In genomic region chr1:243950166-243950565, GRCh38 we compare ENCODE assay signal across 11 cellular contexts.
DNase-seq lines count a peak whose midpoint lies in the region; ATAC-seq and TF ChIP-seq lines count a peak whose summit lies in the region.
"Had no signal": no experiment of that assay in that cellular context is flagged by ENCODE, and none has a peak within 500 bp of the region (broad histone marks: within the 10 kb centered on the region; RNA-seq: fewer than 3 reads in every experiment).

No MANE protein-coding gene starts in this region.

- POLR2A ChIA-PET in MCF 10A (lab: Yijun Ruan, JAX), result interaction anchor here (1.3 kb wide), 1 partner anchor 9 kb away, joined by 3 read pairs; no protein-coding TSS in a partner anchor

- CTCF ChIA-PET in MCF 10A (lab: Yijun Ruan, JAX), result no interaction called here

- H3K9me3 Mint-ChIP-seq in MCF 10A (ENCODE audit: unreplicated experiment), result no peaks in the 10 kb centered on the region
- H3K9me3 Mint-ChIP-seq in activated T-cell treated with anti-CD3 and anti-CD28 coated beads, Interleukin-2, amount 50 U/mL, for 72 hours, result no peaks in the 10 kb centered on the region
- H3K9me3 Mint-ChIP-seq: nephron had no signal

- no peak overlapping the region for H3K27ac Mint-ChIP-seq in MCF 10A (ENCODE audit: low read depth, unreplicated experiment)
- no peak overlapping the region for H3K27ac Mint-ChIP-seq in activated T-cell treated with anti-CD3 and anti-CD28 coated beads, Interleukin-2, amount 50 U/mL, for 72 hours
- H3K27ac Mint-ChIP-seq: nephron had no signal

- H3K4me3 ChIP-seq in kidney epithelial cell (ENCODE audit: low read depth, low read length), result no peak overlapping the region

- no peaks in the 10 kb centered on the region for H3K4me1 Mint-ChIP-seq in MCF 10A (ENCODE audit: insufficient read depth, unreplicated experiment)
- H3K4me1 Mint-ChIP-seq in activated T-cell treated with anti-CD3 and anti-CD28 coated beads, Interleukin-2, amount 50 U/mL, for 72 hours (ENCODE audit: low read depth), result no peaks in the 10 kb centered on the region
- H3K4me1 Mint-ChIP-seq: nephron had no signal

- H3K27me3 Mint-ChIP-seq in MCF 10A (ENCODE audit: insufficient read depth, unreplicated experiment), result no peaks in the 10 kb centered on the region
- no peaks in the 10 kb centered on the region for H3K27me3 Mint-ChIP-seq in activated T-cell treated with anti-CD3 and anti-CD28 coated beads, Interleukin-2, amount 50 U/mL, for 72 hours (ENCODE audit: low read depth)

- no peaks in the 10 kb centered on the region for H3K27me3 ChIP-seq in kidney epithelial cell (ENCODE audit: control insufficient read depth, insufficient read depth, low read length)

- no peaks in the 10 kb centered on the region for H3K36me3 ChIP-seq in kidney epithelial cell (ENCODE audit: control insufficient read depth, insufficient read depth, low read length)

- DNase-seq in AG09319 (ENCODE audit: extremely low read depth, low read depth) (peak; percentile 28), LHCN-M2 (ENCODE audit: low read depth) (peak; percentile 84), MCF 10A (ENCODE audit: unreplicated experiment) (peak; percentile 96), kidney epithelial cell (ENCODE audit: low read depth) (peak; percentile 62), anterior cingulate cortex (lab: John Stamatoyannopoulos, UW) (no peak), NCI-H1417 treated with DMSO at 0.1 percent for 48 hours (lab: John Stamatoyannopoulos, UW) (no peak)
- no peak for DNase-seq in activated T-cell treated with anti-CD3 and anti-CD28 coated beads, Interleukin-2, amount 50 U/mL, for 72 hours
- DNase-seq: Karpas-422 had no signal

- intact Hi-C loops in MCF 10A (cut with micrococcal nuclease), result loop anchor here (5.0 to 10.0 kb wide), 2 partner anchors 205 to 243 kb away; no protein-coding TSS in a partner anchor

- no TSS peak for BruUV-seq in MCF 10A (replicated peaks; lab: Mats Ljungman, UMichigan)

- no peak for ATAC-seq in GM19324 (IDR thresholded peaks at IDR 0.05; ENCODE audit: low FRiP score, unreplicated experiment)
- ATAC-seq in activated T-cell treated with anti-CD3 and anti-CD28 coated beads, Interleukin-2, amount 50 U/mL, for 72 hours (replicated peaks in 1 of 2), result no peak
- ATAC-seq: Panc1 had no signal

- H3K36me3 Mint-ChIP-seq in MCF 10A (ENCODE audit: insufficient read depth, unreplicated experiment), result no peaks in the 10 kb centered on the region
- no peaks in the 10 kb centered on the region for H3K36me3 Mint-ChIP-seq in activated T-cell treated with anti-CD3 and anti-CD28 coated beads, Interleukin-2, amount 50 U/mL, for 72 hours (ENCODE audit: insufficient read depth in 2 of 2)

- H3K4me3 Mint-ChIP-seq in MCF 10A (ENCODE audit: unreplicated experiment), result no peak overlapping the region
- no peak overlapping the region for H3K4me3 Mint-ChIP-seq in activated T-cell treated with anti-CD3 and anti-CD28 coated beads, Interleukin-2, amount 50 U/mL, for 72 hours
- H3K4me3 Mint-ChIP-seq: nephron had no signal

- TF ChIP-seq CTCF in AG09319 (IDR thresholded peaks at IDR 0.05; ENCODE audit: low read depth, low read length) (no peak), MCF 10A (IDR thresholded peaks at IDR 0.05; ENCODE audit: unreplicated experiment) (no peak), kidney epithelial cell (IDR thresholded peaks at IDR 0.05; ENCODE audit: insufficient read depth, low read length, poor library complexity, severe bottlenecking) (no peak)

Comparison
In these comparisons a context has a peak if more than half of its experiments do, and no peak if none do; other contexts are left out.
1. DNase-seq: peak in AG09319 (single experiment), LHCN-M2 (single experiment), MCF 10A (single experiment) and kidney epithelial cell (single experiment); none in anterior cingulate cortex (0 of 58), NCI-H1417 treated with DMSO at 0.1 percent for 48 hours (single experiment) and activated T-cell treated with anti-CD3 and anti-CD28 coated beads, Interleukin-2, amount 50 U/mL, for 72 hours (0 of 2).